ENCODE assay signal across 34 cellular contexts in genomic region chr5:136864960-136865359, GRCh38.
"Had no signal": no experiment of that assay in that cellular context is flagged by ENCODE, and none has a peak within 500 bp of the region (broad histone marks: within the 10 kb centered on the region; RNA-seq: fewer than 3 reads in every experiment).

No MANE protein-coding gene starts in this region.

- DNase-seq: activated B cell treated with CpG ODN at 0.5 μM for 24 hours; activated CD4-positive, alpha-beta memory T cell treated with anti-CD3 and anti-CD28 coated beads for 36 hours; activated CD4-positive, alpha-beta T cell treated with anti-CD3 and anti-CD28 coated beads for 4 hours; activated CD4-positive, alpha-beta T cell treated with anti-CD3 and anti-CD28 coated beads, Interleukin-2, amount 10 ng/mL, durations not matched to agents 24 days and 14 days; activated CD4-positive, alpha-beta T cell treated with anti-CD3 and anti-CD28 coated beads, Interleukin-2, amount 50 U/mL, for 1 hour; activated CD4-positive, alpha-beta T cell treated with anti-CD3 and anti-CD28 coated beads, Interleukin-2, amount 50 U/mL, for 4 hours; activated CD4-positive, CD25-positive, alpha-beta regulatory T cell treated with anti-CD3 and anti-CD28 coated beads, Interleukin-2, amount 50 U/mL, for 72 hours; activated CD8-positive, alpha-beta memory T cell treated with anti-CD3 and anti-CD28 coated beads, Interleukin-2, amount 50 U/mL, for 4 hours; activated CD8-positive, alpha-beta T cell treated with anti-CD3 and anti-CD28 coated beads for 36 hours; activated effector memory CD4-positive, alpha-beta T cell treated with anti-CD3 and anti-CD28 coated beads, Interleukin-2, amount 50 U/mL, for 16 hours; activated gamma-delta T cell treated with Interleukin-2 at 50 U/mL for 16 hours; activated naive CD4-positive, alpha-beta T cell; activated naive CD4-positive, alpha-beta T cell treated with anti-CD3 and anti-CD28 coated beads for 36 hours; activated naive CD4-positive, alpha-beta T cell treated with anti-CD3 and anti-CD28 coated beads, Interleukin-2, amount 50 U/mL, for 16 hours; activated naive CD8-positive, alpha-beta T cell treated with anti-CD3 and anti-CD28 coated beads for 36 hours; activated T-cell treated with anti-CD3 and anti-CD28 coated beads for 4 hours; activated T-cell treated with anti-CD3 and anti-CD28 coated beads, Interleukin-2, amount 50 U/mL, for 1 hour; activated T-cell treated with anti-CD3 and anti-CD28 coated beads, Interleukin-2, amount 50 U/mL, for 4 hours; activated T-cell treated with anti-CD3 and anti-CD28 coated beads, Interleukin-2, amount 50 U/mL, for 72 hours; adrenal gland; amniotic stem cell; aorta; body of pancreas; brain microvascular endothelial cell; cerebellar nuclear complex; T-helper 17 cell; T-helper 9 cell had no signal

- H3K27ac Mint-ChIP-seq: activated B cell treated with CpG ODN at 0.5 μM for 24 hours; activated CD4-positive, alpha-beta memory T cell treated with anti-CD3 and anti-CD28 coated beads for 36 hours; activated CD4-positive, alpha-beta T cell treated with anti-CD3 and anti-CD28 coated beads, Interleukin-2, amount 10 ng/mL, durations not matched to agents 24 days and 14 days; activated CD8-positive, alpha-beta T cell treated with anti-CD3 and anti-CD28 coated beads for 36 hours; activated naive CD4-positive, alpha-beta T cell treated with anti-CD3 and anti-CD28 coated beads for 36 hours; activated naive CD8-positive, alpha-beta T cell treated with anti-CD3 and anti-CD28 coated beads for 36 hours; activated T-cell treated with anti-CD3 and anti-CD28 coated beads, Interleukin-2, amount 50 U/mL, for 72 hours; activated T-helper 1 cell treated with anti-CD3 and anti-CD28 coated beads, Interleukin-12 subunit alpha, Interleukin-12 subunit beta, Interleukin-2, Interleukin-4 antibody, amounts not matched to agents 30 ng/mL and 10 ng/mL and 1 ng/mL, durations not matched to agents 14 hours and 24 hours and 36 hours; activated T-helper 17 cell treated with anti-CD3 and anti-CD28 coated beads, Interleukin-2, amount 50 U/mL, for 72 hours; T-helper 17 cell; T-helper 2 cell treated with Interferon-gamma antibody and Interleukin-4, amounts not matched to agents 5 μg/mL and 100 μg/mL, for 36 hours had no signal

- H3K27me3 ChIP-seq: adrenal gland, body of pancreas, brain microvascular endothelial cell, breast epithelium had no signal

- H3K9me3 ChIP-seq: adrenal gland, body of pancreas, breast epithelium had no signal

- H3K4me1 Mint-ChIP-seq: activated B cell treated with CpG ODN at 0.5 μM for 24 hours; activated CD4-positive, alpha-beta T cell treated with anti-CD3 and anti-CD28 coated beads, Interleukin-2, amount 10 ng/mL, durations not matched to agents 24 days and 14 days; activated naive CD8-positive, alpha-beta T cell treated with anti-CD3 and anti-CD28 coated beads for 36 hours; activated T-helper 17 cell treated with anti-CD3 and anti-CD28 coated beads, Interleukin-2, amount 50 U/mL, for 72 hours; central memory CD8-positive, alpha-beta T cell; T-helper 17 cell had no signal

- H3K9me3 Mint-ChIP-seq: activated B cell treated with CpG ODN at 0.5 μM for 24 hours; activated CD4-positive, alpha-beta memory T cell treated with anti-CD3 and anti-CD28 coated beads for 36 hours; activated CD4-positive, alpha-beta T cell treated with anti-CD3 and anti-CD28 coated beads, Interleukin-2, amount 10 ng/mL, durations not matched to agents 24 days and 14 days; activated CD8-positive, alpha-beta T cell treated with anti-CD3 and anti-CD28 coated beads for 36 hours; activated naive CD4-positive, alpha-beta T cell treated with anti-CD3 and anti-CD28 coated beads for 36 hours; activated naive CD8-positive, alpha-beta T cell treated with anti-CD3 and anti-CD28 coated beads for 36 hours; activated T-helper 1 cell treated with anti-CD3 and anti-CD28 coated beads, Interleukin-12 subunit alpha, Interleukin-12 subunit beta, Interleukin-2, Interleukin-4 antibody, amounts not matched to agents 30 ng/mL and 10 ng/mL and 1 ng/mL, durations not matched to agents 14 hours and 24 hours and 36 hours; T-helper 2 cell treated with Interferon-gamma antibody and Interleukin-4, amounts not matched to agents 5 μg/mL and 100 μg/mL, for 36 hours had no signal

- H3K4me3 Mint-ChIP-seq: activated B cell treated with CpG ODN at 0.5 μM for 24 hours; activated CD4-positive, alpha-beta memory T cell treated with anti-CD3 and anti-CD28 coated beads for 36 hours; activated CD4-positive, alpha-beta T cell treated with anti-CD3 and anti-CD28 coated beads, Interleukin-2, amount 10 ng/mL, durations not matched to agents 24 days and 14 days; activated CD8-positive, alpha-beta T cell treated with anti-CD3 and anti-CD28 coated beads for 36 hours; activated naive CD4-positive, alpha-beta T cell treated with anti-CD3 and anti-CD28 coated beads for 36 hours; activated naive CD8-positive, alpha-beta T cell treated with anti-CD3 and anti-CD28 coated beads for 36 hours; activated T-cell treated with anti-CD3 and anti-CD28 coated beads, Interleukin-2, amount 50 U/mL, for 4 hours; activated T-cell treated with anti-CD3 and anti-CD28 coated beads, Interleukin-2, amount 50 U/mL, for 72 hours; activated T-helper 1 cell treated with anti-CD3 and anti-CD28 coated beads, Interleukin-12 subunit alpha, Interleukin-12 subunit beta, Interleukin-2, Interleukin-4 antibody, amounts not matched to agents 30 ng/mL and 10 ng/mL and 1 ng/mL, durations not matched to agents 14 hours and 24 hours and 36 hours; activated T-helper 17 cell treated with anti-CD3 and anti-CD28 coated beads, Interleukin-2, amount 50 U/mL, for 72 hours; central memory CD8-positive, alpha-beta T cell; T-helper 17 cell; T-helper 2 cell treated with Interferon-gamma antibody and Interleukin-4, amounts not matched to agents 5 μg/mL and 100 μg/mL, for 36 hours had no signal

- H3K36me3 Mint-ChIP-seq: activated CD4-positive, alpha-beta memory T cell treated with anti-CD3 and anti-CD28 coated beads for 36 hours; activated naive CD4-positive, alpha-beta T cell treated with anti-CD3 and anti-CD28 coated beads, Interleukin-2, amount 50 U/mL, for 72 hours; activated naive CD8-positive, alpha-beta T cell treated with anti-CD3 and anti-CD28 coated beads for 36 hours had no signal

- H3K4me3 ChIP-seq: adrenal gland, body of pancreas, breast epithelium had no signal

- H3K27me3 Mint-ChIP-seq: activated B cell treated with CpG ODN at 0.5 μM for 24 hours; activated CD4-positive, alpha-beta T cell treated with anti-CD3 and anti-CD28 coated beads, Interleukin-2, amount 10 ng/mL, durations not matched to agents 24 days and 14 days; activated CD8-positive, alpha-beta T cell treated with anti-CD3 and anti-CD28 coated beads for 36 hours; activated naive CD8-positive, alpha-beta T cell treated with anti-CD3 and anti-CD28 coated beads for 36 hours; activated T-helper 17 cell treated with anti-CD3 and anti-CD28 coated beads, Interleukin-2, amount 50 U/mL, for 72 hours; central memory CD8-positive, alpha-beta T cell; T-helper 17 cell had no signal

- H3K27ac ChIP-seq: adrenal gland, body of pancreas, brain microvascular endothelial cell, breast epithelium, VCaP had no signal

- H3K4me1 ChIP-seq: adrenal gland, body of pancreas, breast epithelium had no signal

- H3K36me3 ChIP-seq: adrenal gland, brain microvascular endothelial cell, breast epithelium had no signal
